In the genomic region with DNA sequence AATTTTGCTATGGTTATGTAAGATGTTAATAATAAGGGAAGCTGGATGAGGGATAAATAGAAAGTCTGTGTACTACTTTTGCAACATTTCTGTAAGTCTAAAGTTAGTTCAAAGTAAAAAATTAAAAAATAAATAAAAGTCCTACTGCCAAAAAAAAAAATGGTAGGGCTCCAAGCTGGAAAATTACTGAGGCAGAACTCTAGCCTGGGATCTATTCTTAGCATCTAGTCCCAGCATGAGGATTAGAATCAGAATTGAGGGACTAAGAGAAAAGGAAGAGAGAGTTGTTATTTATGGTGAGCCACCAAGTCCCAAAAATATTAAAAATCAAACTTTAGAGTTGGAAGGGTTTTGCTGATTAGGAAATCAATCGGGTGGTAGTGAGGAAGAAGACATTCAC, we compare ENCODE assay signal across 27 cellular contexts.
A peak's percentile ranks its signal among the peaks of the same experiment; 100 is the strongest.
DNase-seq lines count a peak whose midpoint lies in the region; ATAC-seq and TF ChIP-seq lines count a peak whose summit lies in the region.
"Had no signal": no experiment of that assay in that cellular context is flagged by ENCODE, and none has a peak within 500 bp of the region (broad histone marks: within the 10 kb centered on the region; RNA-seq: fewer than 3 reads in every experiment).

No MANE protein-coding gene starts in this region.

- H3K27ac ChIP-seq in angular gyrus (ENCODE audit: low read depth, low read length) (peak overlapping the region; percentile 56), psoas muscle (peak overlapping the region; percentile 6)

- intact Hi-C loops in psoas muscle (cut with DNase I): no loop called here
- intact Hi-C loops in head of caudate nucleus (cut with DNase I): no loop called here

- 36 to 43% (median 40%) methylated on average over 1 of the region's 1 CpG for WGBS in psoas muscle, 3 donors

- DNase-seq in EH (ENCODE audit: low read depth): peak; percentile 29
- peak; percentile 62 for DNase-seq in fibroblast of peridontal ligament (ENCODE audit: extremely low read depth)
- DNase-seq in psoas muscle: no peak
- no peak for DNase-seq in head of caudate nucleus
- no peak for DNase-seq in stimulated activated CD8-positive, alpha-beta memory T cell treated with anti-CD3 and anti-CD28 coated beads, Interleukin-4, amount 100 ng/mL, for 48 hours
- no peak for DNase-seq in NAMALWA (ENCODE audit: low spot score)
- DNase-seq in foreskin fibroblast: no peak
- DNase-seq: activated CD4-positive, alpha-beta T cell treated with anti-CD3 and anti-CD28 coated beads, Interleukin-2, amount 50 U/mL, for 48 hours; activated CD4-positive, CD25-positive, alpha-beta regulatory T cell treated with anti-CD3 and anti-CD28 coated beads, Interleukin-2, amount 50 U/mL, for 72 hours; activated T-cell treated with anti-CD3 and anti-CD28 coated beads, Interleukin-2, amount 50 U/mL, for 48 hours; CD4-positive, alpha-beta memory T cell; effector CD4-positive, alpha-beta T cell; EL; heart left ventricle; KG1; NCI-H1105 treated with DMSO at 0.1 percent for 48 hours; NCI-H1930; NCI-H524 treated with DMSO at 0.1 percent for 48 hours; nephron progenitor cell; PC-3; SHP77; small intestine; stimulated activated naive CD4-positive, alpha-beta T cell treated with Interleukin-2 at 50 U/mL for 16 hours; uterus had no signal

- H3K27me3 ChIP-seq in psoas muscle (ENCODE audit: insufficient read depth in 3 of 3, low read length in 2 of 3): no peaks in the 10 kb centered on the region
- H3K27me3 ChIP-seq: heart left ventricle, uterus had no signal

- H3K4me3 ChIP-seq in psoas muscle (no peak overlapping the region), foreskin fibroblast (ENCODE audit: low read depth in 1 of 2, low read length in 2 of 2) (no peak overlapping the region)
- H3K4me3 ChIP-seq: GM12878, heart left ventricle, lung, uterus had no signal

- no peak for ATAC-seq in psoas muscle
- ATAC-seq: GM12878, PC-3 had no signal

- TF ChIP-seq CTCF in psoas muscle (IDR thresholded peaks at IDR 0.05) (no peak), foreskin fibroblast (IDR thresholded peaks at IDR 0.05; ENCODE audit: low read depth, low read length) (no peak)

- H3K9me3 ChIP-seq in psoas muscle: no peaks in the 10 kb centered on the region
- H3K9me3 ChIP-seq: heart left ventricle, uterus had no signal

- no peaks in the 10 kb centered on the region for H3K4me1 ChIP-seq in psoas muscle
- H3K4me1 ChIP-seq: uterus had no signal

- no peaks in the 10 kb centered on the region for H3K36me3 ChIP-seq in psoas muscle (ENCODE audit: insufficient read depth in 1 of 2, low read depth in 1 of 2)
- H3K36me3 ChIP-seq: uterus had no signal

Comparison
In these comparisons a context has a peak if more than half of its experiments do, and no peak if none do; other contexts are left out.
1. DNase-seq: peak in EH (single experiment) and fibroblast of peridontal ligament (single experiment); none in psoas muscle (0 of 2), head of caudate nucleus (0 of 42), stimulated activated CD8-positive, alpha-beta memory T cell treated with anti-CD3 and anti-CD28 coated beads, Interleukin-4, amount 100 ng/mL, for 48 hours (single experiment), NAMALWA (single experiment) and foreskin fibroblast (0 of 2).